ENCODE assay signal across 16 cellular contexts in genomic region chr20:7264137-7264536, GRCh38.
DNase-seq lines count a peak whose midpoint lies in the region; ATAC-seq and TF ChIP-seq lines count a peak whose summit lies in the region.
"Had no signal": no experiment of that assay in that cellular context is flagged by ENCODE, and none has a peak within 500 bp of the region (broad histone marks: within the 10 kb centered on the region; RNA-seq: fewer than 3 reads in every experiment).

No MANE protein-coding gene starts in this region.

- H3K9me2 ChIP-seq in PC-3 (replicated peaks; ENCODE audit: low read length), result no peaks in the 10 kb centered on the region

- in situ Hi-C loops in mammary epithelial cell (cut with MboI; ENCODE audit: low sequenced_read_pairs in 2 of 2), result no loop called here

- DNase-seq in PC-3 (peak; percentile 71), mammary epithelial cell (peak; percentile 18), WTC11 (ENCODE audit: low spot score) (no peak), neural progenitor cell (ENCODE audit: low spot score) (no peak)
- no peak for DNase-seq in stimulated activated CD4-positive, alpha-beta T cell treated with anti-CD3 and anti-CD28 coated beads, Interleukin-1b, Interleukin-23, amount 100 ng/mL, for 48 hours
- DNase-seq: BE2C; CD4-positive, alpha-beta memory T cell; DMS153; DMS79 treated with DMSO at 0.1 percent for 48 hours; EL; IMR-90 had no signal

- no peaks in the 10 kb centered on the region for H3K36me3 Mint-ChIP-seq in WTC11
- H3K36me3 Mint-ChIP-seq in neural progenitor cell, result no peaks in the 10 kb centered on the region
- H3K36me3 Mint-ChIP-seq: CD4-positive, alpha-beta memory T cell had no signal

- POLR2A ChIA-PET in PC-3 (lab: Charles Lee; ENCODE audit: unreplicated experiment), result no interaction called here
- POLR2A ChIA-PET in WTC11 (lab: Charles Lee), result no interaction called here

- H3K4me3 Mint-ChIP-seq in WTC11 (no peak overlapping the region), neural progenitor cell (no peak overlapping the region)
- H3K4me3 Mint-ChIP-seq: CD4-positive, alpha-beta memory T cell had no signal

- no peak overlapping the region for H2AFZ ChIP-seq in PC-3 (ENCODE audit: low read length)
- H2AFZ ChIP-seq in mammary epithelial cell (ENCODE audit: low read depth, low read length), result no peak overlapping the region
- H2AFZ ChIP-seq in neural progenitor cell (replicated peaks), result no peak overlapping the region

- ATAC-seq in PC-3 (no peak), esophagus mucosa (peak; percentile 64), WTC11 (no peak)
- ATAC-seq: A549, HCT116 had no signal

- H3K36me3 ChIP-seq in PC-3 (ENCODE audit: low read depth, low read length) (no peaks in the 10 kb centered on the region), mammary epithelial cell (ENCODE audit: insufficient read depth, low read length) (no peaks in the 10 kb centered on the region), neural progenitor cell (no peaks in the 10 kb centered on the region)
- H3K36me3 ChIP-seq: BE2C had no signal

- H3K9ac ChIP-seq in PC-3 (ENCODE audit: low read length) (no peak overlapping the region), mammary epithelial cell (ENCODE audit: insufficient read depth, low read length) (no peak overlapping the region), neural progenitor cell (no peak overlapping the region)

- H3K79me2 ChIP-seq in PC-3 (ENCODE audit: low read length) (no peaks in the 10 kb centered on the region), mammary epithelial cell (ENCODE audit: insufficient read depth, low read length) (no peaks in the 10 kb centered on the region), neural progenitor cell (ENCODE audit: low read depth) (no peaks in the 10 kb centered on the region)

- H3K27ac ChIP-seq in PC-3 (ENCODE audit: low read length) (no peak overlapping the region), mammary epithelial cell (ENCODE audit: insufficient read depth, low read depth, low read length) (no peak overlapping the region), neural progenitor cell (no peak overlapping the region)
- H3K27ac ChIP-seq: A549, C4-2B, HL-60 had no signal

- H3K4me2 ChIP-seq in PC-3 (ENCODE audit: low read length), result no peak overlapping the region
- H3K4me2 ChIP-seq in mammary epithelial cell (ENCODE audit: insufficient read depth, low read depth, low read length), result no peak overlapping the region
- H3K4me2 ChIP-seq in neural progenitor cell, result no peak overlapping the region
- H3K4me2 ChIP-seq: A549 had no signal

- dilution Hi-C loops in mammary epithelial cell (cut with HindIII; ENCODE audit: low sequenced_read_pairs), result no loop called here

- H3K27me3 ChIP-seq in PC-3 (ENCODE audit: low read length) (peaks cover 3% of the 10 kb centered on the region; the same call in 1 of the 2 replicates), mammary epithelial cell (ENCODE audit: insufficient read depth, low read length) (no peaks in the 10 kb centered on the region), neural progenitor cell (no peaks in the 10 kb centered on the region)
- H3K27me3 ChIP-seq: BE2C had no signal

- H3K4me3 ChIP-seq in PC-3 (ENCODE audit: low read length) (no peak overlapping the region), mammary epithelial cell (replicated peaks in 1 of 3; ENCODE audit: insufficient read depth in 1 of 3, low read depth in 2 of 3, low read length in 3 of 3) (no peak overlapping the region), neural progenitor cell (no peak overlapping the region)
- H3K4me3 ChIP-seq: A549 had no signal

- no peaks in the 10 kb centered on the region for H3K9me3 ChIP-seq in PC-3 (ENCODE audit: low read length)
- no peaks in the 10 kb centered on the region for H3K9me3 ChIP-seq in mammary epithelial cell (replicated peaks; ENCODE audit: insufficient read depth, low read length)
- H3K9me3 ChIP-seq in neural progenitor cell (ENCODE audit: low read depth), result no peaks in the 10 kb centered on the region
- H3K9me3 ChIP-seq: A549, BE2C had no signal

- peaks cover 9% of the 10 kb centered on the region; the same call in 1 of the 2 replicates for H3K4me1 ChIP-seq in PC-3 (ENCODE audit: insufficient read depth, low read length)
- no peaks in the 10 kb centered on the region for H3K4me1 ChIP-seq in mammary epithelial cell (ENCODE audit: insufficient read depth, low read length)
- no peaks in the 10 kb centered on the region for H3K4me1 ChIP-seq in neural progenitor cell
- H3K4me1 ChIP-seq: A549, BE2C had no signal

- no TSS peak for BruUV-seq in PC-3 (replicated peaks; lab: Mats Ljungman, UMichigan)
- BruUV-seq in mammary epithelial cell (replicated peaks; lab: Mats Ljungman, UMichigan), result no TSS peak

- H3K27me3 Mint-ChIP-seq in WTC11 (ENCODE audit: low read depth), result no peaks in the 10 kb centered on the region
- no peaks in the 10 kb centered on the region for H3K27me3 Mint-ChIP-seq in neural progenitor cell (ENCODE audit: insufficient read depth, low read depth)
- H3K27me3 Mint-ChIP-seq: CD4-positive, alpha-beta memory T cell had no signal

- H3K27ac Mint-ChIP-seq in WTC11 (no peak overlapping the region), neural progenitor cell (no peak overlapping the region)
- H3K27ac Mint-ChIP-seq: CD4-positive, alpha-beta memory T cell had no signal

- H3F3A ChIP-seq in PC-3 (ENCODE audit: low read length, unreplicated experiment) (peaks cover 5% of the 10 kb centered on the region), neural progenitor cell (ENCODE audit: low read depth) (no peaks in the 10 kb centered on the region)

- H3K4me1 Mint-ChIP-seq in WTC11 (peaks cover 8% of the 10 kb centered on the region), neural progenitor cell (no peaks in the 10 kb centered on the region)
- H3K4me1 Mint-ChIP-seq: CD4-positive, alpha-beta memory T cell had no signal

- WGBS in mammary epithelial cell (ENCODE audit: low coverage, missing lambda C conversion rate), result 100% methylated on average over 1 of the region's 1 CpG

- no peak for TF ChIP-seq CTCF in PC-3 (conservative IDR thresholded peaks at IDR 0.05; ENCODE audit: low read depth, low read length)
- TF ChIP-seq CTCF in mammary epithelial cell (conservative IDR thresholded peaks at IDR 0.05 in 1 of 2, IDR thresholded peaks at IDR 0.05 in 1 of 2; ENCODE audit: extremely low read depth in 1 of 2, insufficient read depth in 1 of 2, low read depth in 1 of 2, low read length in 2 of 2), result no peak
- no peak for TF ChIP-seq CTCF in WTC11 (IDR thresholded peaks at IDR 0.05)
- TF ChIP-seq CTCF in neural progenitor cell (IDR thresholded peaks at IDR 0.05), result no peak

- CTCF ChIA-PET in PC-3 (lab: Charles Lee), result no interaction called here
- CTCF ChIA-PET in mammary epithelial cell (lab: Charles Lee; ENCODE audit: low non-redundant PET), result no interaction called here
- CTCF ChIA-PET in WTC11 (lab: Charles Lee), result interaction anchor here (1.0 kb wide), 1 partner anchor 22 kb away, joined by 5 read pairs; no protein-coding TSS in a partner anchor

- intact Hi-C loops in PC-3 (cut with micrococcal nuclease), result no loop called here
- intact Hi-C loops in mammary epithelial cell (cut with micrococcal nuclease), result no loop called here

- H4K20me1 ChIP-seq in PC-3 (ENCODE audit: low read length), result no peaks in the 10 kb centered on the region
- no peaks in the 10 kb centered on the region for H4K20me1 ChIP-seq in mammary epithelial cell (ENCODE audit: insufficient read depth, low read length)
- H4K20me1 ChIP-seq in neural progenitor cell (ENCODE audit: low read depth), result no peaks in the 10 kb centered on the region

- H3K9me3 Mint-ChIP-seq in WTC11 (peaks cover 4% of the 10 kb centered on the region; the same call in 1 of the 2 replicates), neural progenitor cell (no peaks in the 10 kb centered on the region)

TF ChIP-seq in WTC11, 78 proteins besides CTCF, POLR2A, EP300 and RAD21 (continues in another document):
- TF ChIP-seq ZBTB43 (CRISPR knock-in tag; IDR thresholded peaks at IDR 0.05) (no peak), NR2C2 (CRISPR knock-in tag; IDR thresholded peaks at IDR 0.05) (no peak), ELF4 (CRISPR knock-in tag; IDR thresholded peaks at IDR 0.05; ENCODE audit: low read depth) (no peak), ZNF263 (CRISPR knock-in tag; IDR thresholded peaks at IDR 0.05; ENCODE audit: low read depth) (no peak), IRF1 (CRISPR knock-in tag; IDR thresholded peaks at IDR 0.05) (no peak), E2F5 (CRISPR knock-in tag; IDR thresholded peaks at IDR 0.05) (no peak)

Comparison
In these comparisons a context has a peak if more than half of its experiments do, and no peak if none do; other contexts are left out.
1. DNase-seq: peak in PC-3 (single experiment) and mammary epithelial cell (single experiment); none in stimulated activated CD4-positive, alpha-beta T cell treated with anti-CD3 and anti-CD28 coated beads, Interleukin-1b, Interleukin-23, amount 100 ng/mL, for 48 hours (single experiment), WTC11 (single experiment) and neural progenitor cell (single experiment).